ENCODE assay signal across 11 cellular contexts in the genomic region with DNA sequence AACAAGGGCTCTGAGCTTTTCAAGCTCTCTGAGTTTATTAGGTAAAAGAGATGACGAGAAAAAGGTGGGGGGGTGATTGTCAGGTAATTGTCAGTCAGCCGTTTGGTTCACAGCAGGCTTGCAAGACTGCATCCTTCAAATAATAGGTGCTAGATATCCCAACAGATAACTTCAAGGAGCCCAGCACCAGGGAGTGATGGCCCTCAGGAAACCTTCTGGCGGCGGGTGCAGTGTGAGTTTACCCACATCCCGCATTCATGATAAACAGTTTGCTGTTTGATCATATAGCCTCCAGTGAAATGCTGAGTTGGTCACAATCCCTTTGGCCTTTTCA. TPM values are rescaled to one million over a fixed set of nuclear protein-coding genes. Genes with fewer than 3 reads are reported as not detected.
DNase-seq lines count a peak whose midpoint lies in the region; ATAC-seq and TF ChIP-seq lines count a peak whose summit lies in the region.
"Not testable (repeated sequence)": the region's sequence is repeated elsewhere in the genome, so short reads cannot be mapped to it uniquely, and the experiment has no call there.
"Had no signal": no experiment of that assay in that cellular context is flagged by ENCODE, and none has a peak within 500 bp of the region (broad histone marks: within the 10 kb centered on the region; RNA-seq: fewer than 3 reads in every experiment).

No MANE protein-coding gene starts in this region.

- peak overlapping the region in 1 of 2 donors; percentile 71 for H3K4me3 ChIP-seq in CD4-positive, alpha-beta memory T cell (ENCODE audit: low read length in 2 of 2)
- not testable (repeated sequence) for H3K4me3 ChIP-seq in HUES48 (ENCODE audit: low read depth, low read length); heart left ventricle; subcutaneous abdominal adipose tissue (ENCODE audit: low read depth in 1 of 5, low read length in 5 of 5)

- peak overlapping the region; percentile 92 to 99 (median 98) for H3K27ac Mint-ChIP-seq in CD4-positive, alpha-beta memory T cell
- H3K27ac Mint-ChIP-seq in activated CD8-positive, alpha-beta memory T cell treated with anti-CD3 and anti-CD28 coated beads, Interleukin-2, amount 10 ng/mL, durations not matched to agents 7 days and 5 days = peak overlapping the region; percentile 97
- H3K27ac Mint-ChIP-seq in activated naive CD8-positive, alpha-beta T cell treated with anti-CD3 and anti-CD28 coated beads for 36 hours = peak overlapping the region; percentile 99
- H3K27ac Mint-ChIP-seq in natural killer cell treated with Interleukin-12 subunit alpha and Interleukin-12 subunit beta and Interleukin-15 and Interleukin-18, amount 100 ng/mL, for 72 hours = peak overlapping the region; percentile 99

- H3K4me3 Mint-ChIP-seq in CD4-positive, alpha-beta memory T cell = peak overlapping the region; percentile 90 to 99 (median 98)
- H3K4me3 Mint-ChIP-seq in activated CD8-positive, alpha-beta memory T cell treated with anti-CD3 and anti-CD28 coated beads, Interleukin-2, amount 10 ng/mL, durations not matched to agents 7 days and 5 days = peak overlapping the region; percentile 98
- peak overlapping the region; percentile 87 for H3K4me3 Mint-ChIP-seq in activated naive CD8-positive, alpha-beta T cell treated with anti-CD3 and anti-CD28 coated beads for 36 hours
- H3K4me3 Mint-ChIP-seq in natural killer cell treated with Interleukin-12 subunit alpha and Interleukin-12 subunit beta and Interleukin-15 and Interleukin-18, amount 100 ng/mL, for 72 hours = peak overlapping the region; percentile 93

- not testable (repeated sequence) for TF ChIP-seq POLR2A in heart left ventricle (IDR thresholded peaks at IDR 0.05)

- H3K4me1 Mint-ChIP-seq in CD4-positive, alpha-beta memory T cell = peaks cover 59 to 97% (median 79%) of the 10 kb centered on the region in 4 donors
- H3K4me1 Mint-ChIP-seq in activated CD8-positive, alpha-beta memory T cell treated with anti-CD3 and anti-CD28 coated beads, Interleukin-2, amount 10 ng/mL, durations not matched to agents 7 days and 5 days = peaks cover 89% of the 10 kb centered on the region
- peaks cover 92% of the 10 kb centered on the region for H3K4me1 Mint-ChIP-seq in activated naive CD8-positive, alpha-beta T cell treated with anti-CD3 and anti-CD28 coated beads for 36 hours
- peaks cover 92% of the 10 kb centered on the region in 2 donors for H3K4me1 Mint-ChIP-seq in natural killer cell treated with Interleukin-12 subunit alpha and Interleukin-12 subunit beta and Interleukin-15 and Interleukin-18, amount 100 ng/mL, for 72 hours (ENCODE audit: low read depth in 2 of 2)

- H3K9me3 ChIP-seq in CD4-positive, alpha-beta memory T cell (ENCODE audit: control insufficient read depth in 1 of 2, low read length in 2 of 2); HUES48 (ENCODE audit: control insufficient read depth, insufficient read depth, low read length); heart left ventricle; subcutaneous abdominal adipose tissue (ENCODE audit: control insufficient read depth in 5 of 5, low read length in 5 of 5): not testable (repeated sequence)

- peaks cover 22 to 34% of the 10 kb centered on the region in 2 donors for H3K36me3 Mint-ChIP-seq in CD4-positive, alpha-beta memory T cell
- peaks cover 26% of the 10 kb centered on the region for H3K36me3 Mint-ChIP-seq in activated CD8-positive, alpha-beta memory T cell treated with anti-CD3 and anti-CD28 coated beads, Interleukin-2, amount 10 ng/mL, durations not matched to agents 7 days and 5 days
- peaks cover 14% of the 10 kb centered on the region for H3K36me3 Mint-ChIP-seq in activated naive CD8-positive, alpha-beta T cell treated with anti-CD3 and anti-CD28 coated beads for 36 hours
- not testable (repeated sequence) for H3K36me3 Mint-ChIP-seq in natural killer cell treated with Interleukin-12 subunit alpha and Interleukin-12 subunit beta and Interleukin-15 and Interleukin-18, amount 100 ng/mL, for 72 hours

- CTCF ChIA-PET in CD4-positive, alpha-beta memory T cell (lab: Charles Lee; ENCODE audit: partially characterized antibody) = interaction anchor here (0.7 to 2.7 kb wide), 3 partner anchors 10 to 96 kb away, joined by 3 to 13 read pairs (median 3); no protein-coding TSS in a partner anchor
- CTCF ChIA-PET in activated CD8-positive, alpha-beta memory T cell treated with anti-CD3 and anti-CD28 coated beads, Interleukin-2, amount 10 ng/mL, durations not matched to agents 7 days and 5 days (lab: Charles Lee) = interaction anchor here (1.6 to 11.8 kb wide), 5 partner anchors 10 to 316 kb away, joined by 4 to 146 read pairs (median 9); no protein-coding TSS in a partner anchor

- H3K4me1 ChIP-seq in CD4-positive, alpha-beta memory T cell (ENCODE audit: insufficient read depth, low read length) = peaks cover 65% of the 10 kb centered on the region
- H3K4me1 ChIP-seq in HUES48 (ENCODE audit: control insufficient read depth, insufficient read depth, low read length) = not testable (repeated sequence)
- peaks cover 0 to 77% (median 20%) of the 10 kb centered on the region in 12 donors for H3K4me1 ChIP-seq in heart left ventricle
- H3K4me1 ChIP-seq in subcutaneous abdominal adipose tissue (ENCODE audit: control insufficient read depth in 5 of 5, insufficient read depth in 5 of 5, low read length in 5 of 5) = peaks cover 2 to 78% (median 65%) of the 10 kb centered on the region in 5 donors

- not testable (repeated sequence) for ATAC-seq in activated CD8-positive, alpha-beta memory T cell treated with anti-CD3 and anti-CD28 coated beads, Interleukin-2, amount 10 ng/mL, durations not matched to agents 7 days and 5 days; heart left ventricle
- peak; percentile 0 to 29 for ATAC-seq in natural killer cell treated with Interleukin-12 subunit alpha and Interleukin-12 subunit beta and Interleukin-15 and Interleukin-18, amount 100 ng/mL, for 72 hours

- DNase-seq in CD4-positive, alpha-beta memory T cell = peak in 1 of 5 donors; percentile 84
- peak in 3 of 5 donors; percentile 28 to 41 (median 38) for DNase-seq in T-helper 1 cell
- not testable (repeated sequence) for DNase-seq in activated CD8-positive, alpha-beta memory T cell treated with anti-CD3 and anti-CD28 coated beads, Interleukin-2, amount 10 ng/mL, durations not matched to agents 7 days and 5 days; activated naive CD8-positive, alpha-beta T cell treated with anti-CD3 and anti-CD28 coated beads for 36 hours; heart left ventricle
- DNase-seq in natural killer cell treated with Interleukin-12 subunit alpha and Interleukin-12 subunit beta and Interleukin-15 and Interleukin-18, amount 100 ng/mL, for 72 hours (ENCODE audit: low spot score) = peak; percentile 64

- not testable (repeated sequence) for H3K27me3 ChIP-seq in CD4-positive, alpha-beta memory T cell (ENCODE audit: insufficient read depth, low read length); HUES48 (ENCODE audit: control insufficient read depth, insufficient read depth, low read length); heart left ventricle; subcutaneous abdominal adipose tissue (ENCODE audit: control insufficient read depth in 5 of 5, insufficient read depth in 4 of 5, low read length in 5 of 5)

- intact Hi-C loops in CD4-positive, alpha-beta memory T cell (cut with micrococcal nuclease) = loop anchor here (1.0 kb wide), 1 partner anchor 19 kb away; no protein-coding TSS in a partner anchor
- intact Hi-C loops in heart left ventricle (cut with DNase I) = not testable (repeated sequence)

- TF ChIP-seq CTCF in heart left ventricle (IDR thresholded peaks at IDR 0.05) = not testable (repeated sequence)

- not testable (repeated sequence) for H3K27me3 Mint-ChIP-seq in CD4-positive, alpha-beta memory T cell; activated CD8-positive, alpha-beta memory T cell treated with anti-CD3 and anti-CD28 coated beads, Interleukin-2, amount 10 ng/mL, durations not matched to agents 7 days and 5 days; activated naive CD8-positive, alpha-beta T cell treated with anti-CD3 and anti-CD28 coated beads for 36 hours; natural killer cell treated with Interleukin-12 subunit alpha and Interleukin-12 subunit beta and Interleukin-15 and Interleukin-18, amount 100 ng/mL, for 72 hours

- not testable (repeated sequence) for H3K9ac ChIP-seq in HUES48 (ENCODE audit: low read depth, low read length)
- peak overlapping the region in 1 of 5 donors; percentile 9 for H3K9ac ChIP-seq in subcutaneous abdominal adipose tissue (ENCODE audit: low read length in 5 of 5)

- peak overlapping the region; percentile 95 for H3K27ac ChIP-seq in CD4-positive, alpha-beta memory T cell (ENCODE audit: low read depth, low read length)
- H3K27ac ChIP-seq in HUES48 (ENCODE audit: low read depth, low read length) (peak overlapping the region; percentile 15), heart left ventricle (peak overlapping the region in 7 of 12 donors; percentile 5 to 97 (median 90)), subcutaneous abdominal adipose tissue (ENCODE audit: low read depth, low read length) (peak overlapping the region; percentile 99)

- 63 to 73% (median 67%) methylated on average over 5 of the region's 5 CpGs for WGBS in heart left ventricle, 4 donors

- not testable (repeated sequence) for H3K9me3 Mint-ChIP-seq in CD4-positive, alpha-beta memory T cell; activated CD8-positive, alpha-beta memory T cell treated with anti-CD3 and anti-CD28 coated beads, Interleukin-2, amount 10 ng/mL, durations not matched to agents 7 days and 5 days (ENCODE audit: low read depth); activated naive CD8-positive, alpha-beta T cell treated with anti-CD3 and anti-CD28 coated beads for 36 hours; natural killer cell treated with Interleukin-12 subunit alpha and Interleukin-12 subunit beta and Interleukin-15 and Interleukin-18, amount 100 ng/mL, for 72 hours

- not testable (repeated sequence) for H3K36me3 ChIP-seq in CD4-positive, alpha-beta memory T cell (ENCODE audit: insufficient read depth, low read length); HUES48 (ENCODE audit: control insufficient read depth, insufficient read depth, low read length); heart left ventricle; subcutaneous abdominal adipose tissue (ENCODE audit: control insufficient read depth in 5 of 5, insufficient read depth in 5 of 5, low read length in 5 of 5)

- POLR2A ChIA-PET in CD4-positive, alpha-beta memory T cell (lab: Charles Lee; ENCODE audit: partially characterized antibody) = interaction anchor here (0.9 to 8.2 kb wide), 4 partner anchors 9 to 514 kb away, joined by 3 to 39 read pairs (median 8); a partner anchor contains a TSS

RNA-seq across cellular contexts. Expression of a gene that starts 1.2 kb away (rescaled TPM):
- 100 to 1,000 TPM; 213 to 229 TPM for total RNA-seq in CD4-positive, alpha-beta memory T cell
- 100 to 1,000 TPM in 1 of 2 donors, 10 to 100 TPM in 1; 47.4 to 109 TPM for polyA plus RNA-seq in CD4-positive, alpha-beta memory T cell
- total RNA-seq in activated CD8-positive, alpha-beta memory T cell treated with anti-CD3 and anti-CD28 coated beads, Interleukin-2, amount 10 ng/mL, durations not matched to agents 7 days and 5 days = 100 to 1,000 TPM; 134 to 160 TPM
- total RNA-seq in activated naive CD8-positive, alpha-beta T cell treated with anti-CD3 and anti-CD28 coated beads for 36 hours = 10 to 100 TPM; 55.0 to 56.3 TPM
- total RNA-seq in heart left ventricle = 100 to 1,000 TPM in 1 of 9 donors, 10 to 100 TPM in 8; 16.9 to 103 (median 24.5) TPM
- 10 to 100 TPM; 23.9 to 24.6 TPM for polyA plus RNA-seq in heart left ventricle
- 100 to 1,000 TPM in 1 of 2 donors, 10 to 100 TPM in 1; 79.8 to 169 TPM for total RNA-seq in natural killer cell treated with Interleukin-12 subunit alpha and Interleukin-12 subunit beta and Interleukin-15 and Interleukin-18, amount 100 ng/mL, for 72 hours

RNA-seq across cellular contexts. Expression of a gene that starts 39.8 kb away (rescaled TPM):
- not detected for total RNA-seq in CD4-positive, alpha-beta memory T cell
- polyA plus RNA-seq in CD4-positive, alpha-beta memory T cell = not detected
- 10 to 100 TPM; 17.0 to 22.6 TPM for total RNA-seq in activated CD8-positive, alpha-beta memory T cell treated with anti-CD3 and anti-CD28 coated beads, Interleukin-2, amount 10 ng/mL, durations not matched to agents 7 days and 5 days
- total RNA-seq in activated naive CD8-positive, alpha-beta T cell treated with anti-CD3 and anti-CD28 coated beads for 36 hours = under 1 TPM; 0.70 to 0.95 TPM
- 10 to 100 TPM in 2 of 9 donors, 1 to 10 TPM in 5, not detected in 2; 1.7 to 26.5 (median 5.7) TPM for total RNA-seq in heart left ventricle
- 1 to 10 TPM; 2.8 to 3.2 TPM for polyA plus RNA-seq in heart left ventricle
- 1 to 10 TPM in 1 of 2 donors, under 1 TPM in 1; 0.64 to 1.5 TPM for total RNA-seq in natural killer cell treated with Interleukin-12 subunit alpha and Interleukin-12 subunit beta and Interleukin-15 and Interleukin-18, amount 100 ng/mL, for 72 hours
- total RNA-seq: GM23248, MCF 10A, NCI-H460 had no signal
- polyA plus RNA-seq: GM23248 had no signal

Comparison
In these comparisons a context has a peak if more than half of its experiments do, and no peak if none do; other contexts are left out.
1. H3K27ac ChIP-seq: peak in every context shown above with its lines; median percentile 99 in subcutaneous abdominal adipose tissue; 95 in CD4-positive, alpha-beta memory T cell; 90 in heart left ventricle; 15 in HUES48.